8 cellular contexts compared by ENCODE assay signal in genomic region chr1:45750298-45751038, GRCh38. TPM values are rescaled to one million over a fixed set of nuclear protein-coding genes. Genes with fewer than 3 reads are reported as not detected.
DNase-seq lines count a peak whose midpoint lies in the region; ATAC-seq and TF ChIP-seq lines count a peak whose summit lies in the region.

Gene IPP, minus strand, starts transcription at chr1:45750653. Its CDS starts 4,242 bp downstream, at chr1:45746411.

- no peaks in the 10 kb centered on the region for H3K36me3 ChIP-seq in CD4-positive, alpha-beta memory T cell (ENCODE audit: insufficient read depth, low read length)

- peak; percentile 89 for ATAC-seq in GM19438 (IDR thresholded peaks at IDR 0.05; ENCODE audit: low read depth, unreplicated experiment)

- CTCF ChIA-PET in CD4-positive, alpha-beta memory T cell (lab: Charles Lee; ENCODE audit: partially characterized antibody): interaction anchor here (1.2 kb wide), 1 partner anchor 18 kb away, joined by 3 read pairs; no protein-coding TSS in a partner anchor
- CTCF ChIA-PET in activated CD4-positive, alpha-beta memory T cell treated with anti-CD3 and anti-CD28 coated beads for 36 hours (lab: Charles Lee): no interaction called here

- peak in 1 of 2 donors; percentile 83 for TF ChIP-seq POLR2A in lower leg skin (IDR thresholded peaks at IDR 0.05)

- peak in 54 of 56 donors; percentile 18 to 77 (median 52) for TF ChIP-seq CTCF in dorsolateral prefrontal cortex (IDR thresholded peaks at IDR 0.05 in 54 of 56, conservative IDR thresholded peaks at IDR 0.05 in 2 of 56; ENCODE audit: low read depth in 1 of 56, partially characterized antibody in 56 of 56)
- no peak for TF ChIP-seq CTCF in lower leg skin (IDR thresholded peaks at IDR 0.05)

- H3K27ac ChIP-seq in CD4-positive, alpha-beta memory T cell (ENCODE audit: low read depth, low read length): peak within 1 kb of the TSS; percentile 93
- H3K27ac ChIP-seq in dorsolateral prefrontal cortex: peak within 1 kb of the TSS; percentile 84 to 99 (median 98)

- peaks cover 22% of the 10 kb centered on the region for H3K4me1 ChIP-seq in CD4-positive, alpha-beta memory T cell (ENCODE audit: insufficient read depth, low read length)

- H3K4me1 Mint-ChIP-seq in CD4-positive, alpha-beta memory T cell: peaks cover 15 to 44% (median 30%) of the 10 kb centered on the region in 4 donors
- H3K4me1 Mint-ChIP-seq in activated CD4-positive, alpha-beta memory T cell treated with anti-CD3 and anti-CD28 coated beads for 36 hours (ENCODE audit: low read depth): peaks cover 33% of the 10 kb centered on the region

- WGBS in lower leg skin, 2 donors: 0 to 1% methylated on average over 40 to 53 of the region's 58 CpGs

- POLR2A ChIA-PET in CD4-positive, alpha-beta memory T cell (lab: Charles Lee; ENCODE audit: partially characterized antibody): interaction anchor here (0.6 to 2.0 kb wide), 5 partner anchors 64 to 229 kb away, joined by 3 to 20 read pairs (median 6); partner anchors contain the start of genes AKR1A1, GPBP1L1 and PRDX1
- POLR2A ChIA-PET in activated CD4-positive, alpha-beta memory T cell treated with anti-CD3 and anti-CD28 coated beads for 36 hours (lab: Charles Lee): interaction anchor here (1.0 kb wide), 1 partner anchor 55 kb away, joined by 3 read pairs; no protein-coding TSS in a partner anchor

- peak within 1 kb of the TSS; percentile 84 to 86 for H3K4me3 ChIP-seq in CD4-positive, alpha-beta memory T cell (ENCODE audit: low read length in 2 of 2)
- H3K4me3 ChIP-seq in dorsolateral prefrontal cortex (peak within 1 kb of the TSS; percentile 60 to 94 (median 78)), lower leg skin (ENCODE audit: low read depth, poor library complexity, severe bottlenecking) (peak within 1 kb of the TSS; percentile 38)

- peak; percentile 89 to 92 (median 90) for DNase-seq in CD4-positive, alpha-beta memory T cell
- peak; percentile 97 for DNase-seq in HK-2 (ENCODE audit: unreplicated experiment)
- peak; percentile 92 for DNase-seq in NCI-H82 treated with DMSO at 0.1 percent for 48 hours (lab: John Stamatoyannopoulos, UW; ENCODE audit: unreplicated experiment)
- peak; percentile 97 for DNase-seq in activated CD4-positive, alpha-beta memory T cell treated with anti-CD3 and anti-CD28 coated beads for 36 hours
- DNase-seq in dorsolateral prefrontal cortex: peak; percentile 87 to 95 (median 92)
- DNase-seq in lower leg skin (ENCODE audit: low spot score in 2 of 2): peak; percentile 93 to 99
- DNase-seq in stimulated activated CD4-positive, alpha-beta T cell treated with anti-CD3 and anti-CD28 coated beads, Interleukin-4, amount 100 ng/mL, for 48 hours (ENCODE audit: low read depth in 2 of 2): peak; percentile 93 to 96

- H3K4me3 Mint-ChIP-seq in CD4-positive, alpha-beta memory T cell: peak within 1 kb of the TSS; percentile 94 to 100 (median 98)
- peak within 1 kb of the TSS; percentile 91 for H3K4me3 Mint-ChIP-seq in activated CD4-positive, alpha-beta memory T cell treated with anti-CD3 and anti-CD28 coated beads for 36 hours

- peaks cover 0 to 4% (median under 1%) of the 10 kb centered on the region in 8 donors for H3K9me3 Mint-ChIP-seq in CD4-positive, alpha-beta memory T cell
- H3K9me3 Mint-ChIP-seq in activated CD4-positive, alpha-beta memory T cell treated with anti-CD3 and anti-CD28 coated beads for 36 hours: peaks cover 11% of the 10 kb centered on the region

- H3K36me3 Mint-ChIP-seq in CD4-positive, alpha-beta memory T cell: peaks cover 4 to 15% of the 10 kb centered on the region in 2 donors
- peaks cover 4% of the 10 kb centered on the region for H3K36me3 Mint-ChIP-seq in activated CD4-positive, alpha-beta memory T cell treated with anti-CD3 and anti-CD28 coated beads for 36 hours

- no peaks in the 10 kb centered on the region for H3K27me3 ChIP-seq in CD4-positive, alpha-beta memory T cell (ENCODE audit: insufficient read depth, low read length)
- no peaks in the 10 kb centered on the region for H3K27me3 ChIP-seq in dorsolateral prefrontal cortex

- H3K27me3 Mint-ChIP-seq in CD4-positive, alpha-beta memory T cell: no peaks in the 10 kb centered on the region
- no peaks in the 10 kb centered on the region for H3K27me3 Mint-ChIP-seq in activated CD4-positive, alpha-beta memory T cell treated with anti-CD3 and anti-CD28 coated beads for 36 hours

- intact Hi-C loops in CD4-positive, alpha-beta memory T cell (cut with micrococcal nuclease): loop anchor here (1.0 to 5.0 kb wide), 5 partner anchors 53 to 497 kb away; partner anchors contain the start of genes MAST2, PRDX1, RAD54L and TMEM69
- intact Hi-C loops in activated CD4-positive, alpha-beta memory T cell treated with anti-CD3 and anti-CD28 coated beads for 36 hours (cut with micrococcal nuclease): loop anchor here (1.0 to 5.0 kb wide), 5 partner anchors 52 to 738 kb away; partner anchors contain the start of genes HECTD3, MAST2, PRDX1 and UROD
- intact Hi-C loops in dorsolateral prefrontal cortex (cut with DNase I) (loop anchor here (1.0 to 5.0 kb wide), 5 partner anchors 52 to 167 kb away; partner anchors contain the start of gene MAST2 (in 2 of the 2)), lower leg skin (cut with DNase I; ENCODE audit: low total_unique reads) (no loop called here)

- no peaks in the 10 kb centered on the region for H3K9me3 ChIP-seq in CD4-positive, alpha-beta memory T cell (ENCODE audit: control insufficient read depth in 1 of 2, low read length in 2 of 2)

- H3K27ac Mint-ChIP-seq in CD4-positive, alpha-beta memory T cell: peak within 1 kb of the TSS; percentile 98 to 100 (median 99)
- H3K27ac Mint-ChIP-seq in activated CD4-positive, alpha-beta memory T cell treated with anti-CD3 and anti-CD28 coated beads for 36 hours: peak within 1 kb of the TSS; percentile 95

RNA-seq across cellular contexts. Expression of gene IPP, which starts in this region (rescaled TPM):
- 10 to 100 TPM; 17.3 to 19.7 TPM for total RNA-seq in CD4-positive, alpha-beta memory T cell
- polyA plus RNA-seq in CD4-positive, alpha-beta memory T cell: 10 to 100 TPM in 1 of 2 donors, 1 to 10 TPM in 1; 9.0 to 16.4 TPM
- total RNA-seq in activated CD4-positive, alpha-beta memory T cell treated with anti-CD3 and anti-CD28 coated beads for 36 hours: 10 to 100 TPM; 21.4 to 22.9 TPM
- 10 to 100 TPM in 118 of 120 experiments, 1 to 10 TPM in 2; 9.4 to 25.7 (median 16.6) TPM for total RNA-seq in dorsolateral prefrontal cortex
- total RNA-seq in lower leg skin: 10 to 100 TPM in 2 of 4 donors, 1 to 10 TPM in 2; 6.1 to 11.7 (median 9.9) TPM

Comparison
In these comparisons a context has a peak if more than half of its experiments do, and no peak if none do; other contexts are left out.
1. Peak in every context shown above with its lines: DNase-seq, ATAC-seq, H3K4me3 ChIP-seq and H3K27ac ChIP-seq.
2. CTCF ChIP-seq: peak in dorsolateral prefrontal cortex (54 of 56); none in lower leg skin (0 of 3).